ENCODE assay signal across 12 cellular contexts in genomic region chr3:57127849-57128566, GRCh38. TPM values are rescaled to one million over a fixed set of nuclear protein-coding genes. Genes with fewer than 3 reads are reported as not detected.
DNase-seq lines count a peak whose midpoint lies in the region; ATAC-seq and TF ChIP-seq lines count a peak whose summit lies in the region.
"Had no signal": no experiment of that assay in that cellular context is flagged by ENCODE, and none has a peak within 500 bp of the region (broad histone marks: within the 10 kb centered on the region; RNA-seq: fewer than 3 reads in every experiment).

No MANE protein-coding gene starts in this region.

- no peak overlapping the region for H3K4me3 Mint-ChIP-seq in MCF 10A (ENCODE audit: unreplicated experiment)
- peak overlapping the region; percentile 17 for H3K4me3 Mint-ChIP-seq in neural crest cell
- H3K4me3 Mint-ChIP-seq in activated naive CD8-positive, alpha-beta T cell treated with anti-CD3 and anti-CD28 coated beads for 36 hours = no peak overlapping the region
- H3K4me3 Mint-ChIP-seq: natural killer cell had no signal

- H3K36me3 Mint-ChIP-seq in MCF 10A (ENCODE audit: insufficient read depth, unreplicated experiment) (no peaks in the 10 kb centered on the region), neural crest cell (ENCODE audit: low read depth) (peaks cover 3% of the 10 kb centered on the region)
- H3K36me3 Mint-ChIP-seq in activated naive CD8-positive, alpha-beta T cell treated with anti-CD3 and anti-CD28 coated beads for 36 hours = no peaks in the 10 kb centered on the region
- H3K36me3 Mint-ChIP-seq: natural killer cell had no signal

- H3K27ac ChIP-seq in breast epithelium = peak overlapping the region; percentile 73 to 81
- H3K27ac ChIP-seq: 22Rv1, HL-60 had no signal

- POLR2A ChIA-PET in MCF 10A (lab: Yijun Ruan, JAX) = interaction anchor here (0.9 kb wide), 1 partner anchor 9 kb away, joined by 3 read pairs; no protein-coding TSS in a partner anchor

- DNase-seq in breast epithelium (ENCODE audit: low spot score in 2 of 2) = no peak
- no peak for DNase-seq in MCF 10A (ENCODE audit: unreplicated experiment)
- peak; percentile 86 for DNase-seq in fibroblast of peridontal ligament (ENCODE audit: extremely low read depth)
- DNase-seq in neural crest cell (ENCODE audit: low read depth, low spot score) = no peak
- DNase-seq in activated naive CD8-positive, alpha-beta T cell treated with anti-CD3 and anti-CD28 coated beads for 36 hours = no peak
- DNase-seq in activated CD4-positive, CD25-positive, alpha-beta regulatory T cell (lab: John Stamatoyannopoulos, UW) = no peak
- DNase-seq: natural killer cell, NCI-H1436 had no signal

- intact Hi-C loops in breast epithelium (cut with DNase I; ENCODE audit: low total_unique reads) = no loop called here
- intact Hi-C loops in MCF 10A (cut with micrococcal nuclease) = no loop called here

- H3K4me1 ChIP-seq in breast epithelium = no peaks in the 10 kb centered on the region

- H3K4me1 Mint-ChIP-seq in MCF 10A (ENCODE audit: insufficient read depth, unreplicated experiment) = no peaks in the 10 kb centered on the region
- peaks cover 81% of the 10 kb centered on the region for H3K4me1 Mint-ChIP-seq in neural crest cell
- peaks cover 2% of the 10 kb centered on the region for H3K4me1 Mint-ChIP-seq in activated naive CD8-positive, alpha-beta T cell treated with anti-CD3 and anti-CD28 coated beads for 36 hours

- no peak for ATAC-seq in HG02588 (IDR thresholded peaks at IDR 0.05; ENCODE audit: unreplicated experiment)
- no peak for ATAC-seq in GM19467 (IDR thresholded peaks at IDR 0.05; ENCODE audit: unreplicated experiment)
- ATAC-seq: natural killer cell had no signal

- H3K9me3 ChIP-seq in breast epithelium = no peaks in the 10 kb centered on the region

- no peak overlapping the region for H3K27ac Mint-ChIP-seq in MCF 10A (ENCODE audit: low read depth, unreplicated experiment)
- H3K27ac Mint-ChIP-seq in neural crest cell (ENCODE audit: unreplicated experiment) = peak overlapping the region; percentile 24
- H3K27ac Mint-ChIP-seq in activated naive CD8-positive, alpha-beta T cell treated with anti-CD3 and anti-CD28 coated beads for 36 hours = no peak overlapping the region
- H3K27ac Mint-ChIP-seq: natural killer cell had no signal

- H3K4me3 ChIP-seq in breast epithelium = peak overlapping the region; percentile 9 to 45 (median 24)

- no TSS peak for BruUV-seq in MCF 10A (replicated peaks; lab: Mats Ljungman, UMichigan)

- CTCF ChIA-PET in MCF 10A (lab: Yijun Ruan, JAX) = interaction anchor here (0.7 kb wide), 1 partner anchor 375 kb away, joined by 3 read pairs; no protein-coding TSS in a partner anchor

- TF ChIP-seq CTCF in breast epithelium (IDR thresholded peaks at IDR 0.05) = no peak
- TF ChIP-seq CTCF in MCF 10A (IDR thresholded peaks at IDR 0.05; ENCODE audit: unreplicated experiment) = no peak
- TF ChIP-seq CTCF in neural crest cell (conservative IDR thresholded peaks at IDR 0.05) = no peak

- H3K9me3 Mint-ChIP-seq in MCF 10A (ENCODE audit: unreplicated experiment) (no peaks in the 10 kb centered on the region), neural crest cell (no peaks in the 10 kb centered on the region)
- H3K9me3 Mint-ChIP-seq in activated naive CD8-positive, alpha-beta T cell treated with anti-CD3 and anti-CD28 coated beads for 36 hours = no peaks in the 10 kb centered on the region
- H3K9me3 Mint-ChIP-seq: natural killer cell had no signal

- H3K27me3 Mint-ChIP-seq in MCF 10A (ENCODE audit: insufficient read depth, unreplicated experiment) (no peaks in the 10 kb centered on the region), neural crest cell (ENCODE audit: low read depth) (no peaks in the 10 kb centered on the region)
- H3K27me3 Mint-ChIP-seq in activated naive CD8-positive, alpha-beta T cell treated with anti-CD3 and anti-CD28 coated beads for 36 hours = no peaks in the 10 kb centered on the region

- no peaks in the 10 kb centered on the region for H3K27me3 ChIP-seq in breast epithelium

- H3K36me3 ChIP-seq in breast epithelium = no peaks in the 10 kb centered on the region

- TF ChIP-seq POLR2A in breast epithelium (IDR thresholded peaks at IDR 0.05) = no peak

RNA-seq across cellular contexts. Expression of gene IL17RD, which starts 37.1 kb away (rescaled TPM):
- total RNA-seq in breast epithelium (10 to 100 TPM in 2 of 3 donors, 1 to 10 TPM in 1; 3.0 to 31.8 (median 31.0) TPM), MCF 10A (2022) (0.91 and 1.2 TPM in 2 replicates), neural crest cell (51.9 and 52.1 TPM in 2 replicates)
- total RNA-seq in activated naive CD8-positive, alpha-beta T cell treated with anti-CD3 and anti-CD28 coated beads for 36 hours = under 1 TPM in 1 of 2 experiments, not detected in 1; 0.04 TPM
